8 cellular contexts compared by ENCODE assay signal in genomic region chr16:70430667-70431536, GRCh38. TPM values are rescaled to one million over a fixed set of nuclear protein-coding genes. Genes with fewer than 3 reads are reported as not detected.
DNase-seq lines count a peak whose midpoint lies in the region; ATAC-seq, FAIRE-seq and TF ChIP-seq lines count a peak whose summit lies in the region.

No MANE protein-coding gene starts in this region.

- in situ Hi-C loops in brain microvascular endothelial cell (cut with HindIII; ENCODE audit: low pct_ligation_motif_present, low sequenced_read_pairs) = no loop called here

- H3K36me3 Mint-ChIP-seq in T-cell = peaks cover 12% of the 10 kb centered on the region

- peak overlapping the region; percentile 99 for H3K27ac ChIP-seq in cardiac muscle cell
- H3K27ac ChIP-seq in brain microvascular endothelial cell = peak overlapping the region; percentile 44
- peak overlapping the region; percentile 37 for H3K27ac ChIP-seq in muscle layer of colon (ENCODE audit: low read depth, low read length)

- CTCF ChIA-PET in T-cell (lab: Charles Lee) = no interaction called here

- H3K27ac Mint-ChIP-seq in T-cell = peak overlapping the region; percentile 84 to 90

- TF ChIP-seq CTCF in cardiac muscle cell (IDR thresholded peaks at IDR 0.05; ENCODE audit: low read depth, low read length) (no peak), brain microvascular endothelial cell (IDR thresholded peaks at IDR 0.05; ENCODE audit: low read depth, low read length, missing control alignments) (no peak), D721Med (IDR thresholded peaks at IDR 0.05; ENCODE audit: insufficient read depth, missing control alignments) (no peak)

- H3K27me3 ChIP-seq in cardiac muscle cell (no peaks in the 10 kb centered on the region), brain microvascular endothelial cell (replicated peaks) (no peaks in the 10 kb centered on the region), muscle layer of colon (ENCODE audit: control insufficient read depth in 1 of 2, insufficient read depth in 2 of 2, low read length in 2 of 2) (no peaks in the 10 kb centered on the region)

- H3K4me1 ChIP-seq in cardiac muscle cell (ENCODE audit: low read depth) (peaks cover 73% of the 10 kb centered on the region), muscle layer of colon (ENCODE audit: insufficient read depth, low read length) (peaks cover 57% of the 10 kb centered on the region)

- FAIRE-seq in D721Med (lab: Jason Lieb, UNC) = no peak

- H3K4me3 ChIP-seq in cardiac muscle cell = no peak overlapping the region
- H3K4me3 ChIP-seq in brain microvascular endothelial cell (ENCODE audit: low read depth, low read length) = no peak overlapping the region
- peak overlapping the region in 1 of 2 donors; percentile 5 for H3K4me3 ChIP-seq in muscle layer of colon (ENCODE audit: low read depth in 1 of 2, low read length in 2 of 2)

- ATAC-seq in left ventricle myocardium superior (no peak), HG03175 (IDR thresholded peaks at IDR 0.05; ENCODE audit: unreplicated experiment) (peak; percentile 47), T-cell (replicated peaks in 1 of 4) (peak; percentile 75 to 95 (median 78))

- DNase-seq in cardiac muscle cell (ENCODE audit: low read depth in 1 of 2, low spot score in 1 of 2) (no peak), left ventricle myocardium superior (no peak), T-cell (peak in 32 of 34 experiments; percentile 47 to 81 (median 67)), brain microvascular endothelial cell (no peak), D721Med (ENCODE audit: insufficient read length, low spot score) (no peak), T1000 (lab: John Stamatoyannopoulos, UW) (no peak)

- H3K4me1 Mint-ChIP-seq in T-cell = peaks cover 63 to 70% (median 65%) of the 10 kb centered on the region in 3 donors

- H3K9me3 ChIP-seq in cardiac muscle cell (ENCODE audit: low read depth) (no peaks in the 10 kb centered on the region), muscle layer of colon (ENCODE audit: low read length) (no peaks in the 10 kb centered on the region)

- H3K9me3 Mint-ChIP-seq in T-cell = no peaks in the 10 kb centered on the region

- POLR2A ChIA-PET in T-cell (lab: Charles Lee) = interaction anchor here in 1 of 2 donors (0.6 kb wide), 1 partner anchor 69 kb away, joined by 3 read pairs; no protein-coding TSS in a partner anchor

- H3K27me3 Mint-ChIP-seq in T-cell = no peaks in the 10 kb centered on the region

- intact Hi-C loops in left ventricle myocardium superior (cut with micrococcal nuclease) = no loop called here

- peak overlapping the region; percentile 34 to 83 (median 37) for H3K4me3 Mint-ChIP-seq in T-cell

- H3K9ac ChIP-seq in muscle layer of colon (ENCODE audit: low read length) = no peak overlapping the region

- H3K36me3 ChIP-seq in cardiac muscle cell (no peaks in the 10 kb centered on the region), brain microvascular endothelial cell (replicated peaks) (peaks cover 7% of the 10 kb centered on the region), muscle layer of colon (ENCODE audit: insufficient read depth, low read length) (no peaks in the 10 kb centered on the region)

RNA-seq across cellular contexts. Expression of gene ST3GAL2, which starts 8.0 kb away (rescaled TPM):
- total RNA-seq in cardiac muscle cell (87.3 and 115 TPM in 2 replicates), left ventricle myocardium superior (19.0 TPM), T-cell (10 to 100 TPM; 18.9 to 35.1 (median 30.2) TPM)
- polyA plus RNA-seq in cardiac muscle cell = 46.1 and 50.9 TPM in 2 replicates

RNA-seq across cellular contexts. Expression of gene FCSK, which starts 23.5 kb away (rescaled TPM):
- total RNA-seq in cardiac muscle cell (13.8 and 22.5 TPM in 2 replicates), left ventricle myocardium superior (8.2 TPM), T-cell (10 to 100 TPM; 28.7 to 43.4 (median 37.9) TPM)
- 10.2 and 12.0 TPM in 2 replicates for polyA plus RNA-seq in cardiac muscle cell

Comparison
In these comparisons a context has a peak if more than half of its experiments do, and no peak if none do; other contexts are left out.
1. DNase-seq: peak in T-cell (32 of 34); none in cardiac muscle cell (0 of 2), left ventricle myocardium superior (single experiment), brain microvascular endothelial cell (single experiment), D721Med (single experiment) and T1000 (single experiment).
2. H3K27ac ChIP-seq: peak in every context shown above with its lines; median percentile 99 in cardiac muscle cell; 44 in brain microvascular endothelial cell; 37 in muscle layer of colon.